1 cellular context compared by ENCODE assay signal in the genomic region with DNA sequence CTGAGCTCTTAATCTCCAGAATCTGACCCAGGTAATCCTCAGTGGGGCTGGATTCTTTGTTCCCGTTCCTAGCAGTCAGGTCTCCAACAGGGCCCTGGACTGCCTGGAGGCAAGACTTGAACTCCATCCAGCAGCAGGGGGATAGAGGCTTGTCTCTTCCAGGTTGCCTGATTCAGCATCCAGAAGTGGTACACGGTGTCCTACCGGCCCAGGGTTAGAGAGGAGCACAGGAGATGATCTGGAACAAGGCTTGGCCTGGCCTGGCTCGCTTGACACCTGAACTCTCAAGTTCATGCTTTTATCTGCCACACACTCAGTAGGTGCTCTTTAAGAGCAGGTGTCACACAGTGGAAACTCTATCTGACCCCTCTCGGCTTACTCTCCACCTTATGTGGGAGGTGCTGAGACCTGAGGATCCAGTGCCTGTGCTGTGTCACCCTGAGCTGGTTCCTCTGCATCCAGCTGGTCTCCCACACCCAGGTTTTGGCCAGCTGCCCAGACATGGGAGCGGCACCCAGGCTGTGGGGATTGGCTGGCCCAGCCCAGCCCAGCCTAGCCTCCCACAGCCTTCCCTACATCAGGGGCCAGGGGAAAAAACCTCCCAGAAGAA.
TF ChIP-seq lines count a peak whose summit lies in the region.

A gene with protein sequence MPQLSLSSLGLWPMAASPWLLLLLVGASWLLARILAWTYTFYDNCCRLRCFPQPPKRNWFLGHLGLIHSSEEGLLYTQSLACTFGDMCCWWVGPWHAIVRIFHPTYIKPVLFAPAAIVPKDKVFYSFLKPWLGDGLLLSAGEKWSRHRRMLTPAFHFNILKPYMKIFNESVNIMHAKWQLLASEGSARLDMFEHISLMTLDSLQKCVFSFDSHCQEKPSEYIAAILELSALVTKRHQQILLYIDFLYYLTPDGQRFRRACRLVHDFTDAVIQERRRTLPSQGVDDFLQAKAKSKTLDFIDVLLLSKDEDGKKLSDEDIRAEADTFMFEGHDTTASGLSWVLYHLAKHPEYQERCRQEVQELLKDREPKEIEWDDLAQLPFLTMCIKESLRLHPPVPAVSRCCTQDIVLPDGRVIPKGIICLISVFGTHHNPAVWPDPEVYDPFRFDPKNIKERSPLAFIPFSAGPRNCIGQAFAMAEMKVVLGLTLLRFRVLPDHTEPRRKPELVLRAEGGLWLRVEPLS (plus strand): TSS at position 604 of the 610 bp plus-strand sequence. CDS start 519 bp downstream, outside the sequence.

TF ChIP-seq in K562, 482 proteins besides CTCF, POLR2A, EP300 and RAD21 (continued from another document):
- TF ChIP-seq, protein P1, sequence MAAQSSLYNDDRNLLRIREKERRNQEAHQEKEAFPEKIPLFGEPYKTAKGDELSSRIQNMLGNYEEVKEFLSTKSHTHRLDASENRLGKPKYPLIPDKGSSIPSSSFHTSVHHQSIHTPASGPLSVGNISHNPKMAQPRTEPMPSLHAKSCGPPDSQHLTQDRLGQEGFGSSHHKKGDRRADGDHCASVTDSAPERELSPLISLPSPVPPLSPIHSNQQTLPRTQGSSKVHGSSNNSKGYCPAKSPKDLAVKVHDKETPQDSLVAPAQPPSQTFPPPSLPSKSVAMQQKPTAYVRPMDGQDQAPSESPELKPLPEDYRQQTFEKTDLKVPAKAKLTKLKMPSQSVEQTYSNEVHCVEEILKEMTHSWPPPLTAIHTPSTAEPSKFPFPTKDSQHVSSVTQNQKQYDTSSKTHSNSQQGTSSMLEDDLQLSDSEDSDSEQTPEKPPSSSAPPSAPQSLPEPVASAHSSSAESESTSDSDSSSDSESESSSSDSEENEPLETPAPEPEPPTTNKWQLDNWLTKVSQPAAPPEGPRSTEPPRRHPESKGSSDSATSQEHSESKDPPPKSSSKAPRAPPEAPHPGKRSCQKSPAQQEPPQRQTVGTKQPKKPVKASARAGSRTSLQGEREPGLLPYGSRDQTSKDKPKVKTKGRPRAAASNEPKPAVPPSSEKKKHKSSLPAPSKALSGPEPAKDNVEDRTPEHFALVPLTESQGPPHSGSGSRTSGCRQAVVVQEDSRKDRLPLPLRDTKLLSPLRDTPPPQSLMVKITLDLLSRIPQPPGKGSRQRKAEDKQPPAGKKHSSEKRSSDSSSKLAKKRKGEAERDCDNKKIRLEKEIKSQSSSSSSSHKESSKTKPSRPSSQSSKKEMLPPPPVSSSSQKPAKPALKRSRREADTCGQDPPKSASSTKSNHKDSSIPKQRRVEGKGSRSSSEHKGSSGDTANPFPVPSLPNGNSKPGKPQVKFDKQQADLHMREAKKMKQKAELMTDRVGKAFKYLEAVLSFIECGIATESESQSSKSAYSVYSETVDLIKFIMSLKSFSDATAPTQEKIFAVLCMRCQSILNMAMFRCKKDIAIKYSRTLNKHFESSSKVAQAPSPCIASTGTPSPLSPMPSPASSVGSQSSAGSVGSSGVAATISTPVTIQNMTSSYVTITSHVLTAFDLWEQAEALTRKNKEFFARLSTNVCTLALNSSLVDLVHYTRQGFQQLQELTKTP (IDR thresholded peaks at IDR 0.05; ENCODE audit: low read depth in 1 of 2, partially characterized antibody in 2 of 2) = no peak
- TF ChIP-seq, protein P2, sequence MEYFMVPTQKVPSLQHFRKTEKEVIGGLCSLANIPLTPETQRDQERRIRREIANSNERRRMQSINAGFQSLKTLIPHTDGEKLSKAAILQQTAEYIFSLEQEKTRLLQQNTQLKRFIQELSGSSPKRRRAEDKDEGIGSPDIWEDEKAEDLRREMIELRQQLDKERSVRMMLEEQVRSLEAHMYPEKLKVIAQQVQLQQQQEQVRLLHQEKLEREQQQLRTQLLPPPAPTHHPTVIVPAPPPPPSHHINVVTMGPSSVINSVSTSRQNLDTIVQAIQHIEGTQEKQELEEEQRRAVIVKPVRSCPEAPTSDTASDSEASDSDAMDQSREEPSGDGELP (CRISPR knock-in tag; IDR thresholded peaks at IDR 0.05; ENCODE audit: borderline replicate concordance) = peak; percentile 98
- TF ChIP-seq NFYB (IDR thresholded peaks at IDR 0.05; ENCODE audit: extremely low read depth, insufficient read length) = peak; percentile 71
- TF ChIP-seq ZNF644 (tag; IDR thresholded peaks at IDR 0.05; ENCODE audit: low read depth) = no peak
- TF ChIP-seq MYNN (IDR thresholded peaks at IDR 0.05) = peak; percentile 86
- TF ChIP-seq MYNN (CRISPR knock-in tag; IDR thresholded peaks at IDR 0.05) = no peak
- no peak for TF ChIP-seq SNIP1 (IDR thresholded peaks at IDR 0.05; ENCODE audit: low read depth)
- no peak for TF ChIP-seq JUNB (CRISPR knock-in tag; conservative IDR thresholded peaks at IDR 0.05)
- TF ChIP-seq SMARCE1 (IDR thresholded peaks at IDR 0.05) = peak; percentile 45; the same call in 1 of the 2 replicates
- peak; percentile 70 for TF ChIP-seq TAF9B (IDR thresholded peaks at IDR 0.05; ENCODE audit: partially characterized antibody)
- TF ChIP-seq HNRNPL (IDR thresholded peaks at IDR 0.05; ENCODE audit: low read depth, low read length) = no peak
- no peak for TF ChIP-seq E2F1 (CRISPR knock-in tag; IDR thresholded peaks at IDR 0.05)
- TF ChIP-seq DACH1 (IDR thresholded peaks at IDR 0.05; ENCODE audit: partially characterized antibody) = peak; percentile 53
- no peak for TF ChIP-seq GMEB1 (CRISPR knock-in tag; IDR thresholded peaks at IDR 0.05)
- TF ChIP-seq NFE2 (IDR thresholded peaks at IDR 0.05; ENCODE audit: low read depth) = peak; percentile 91
- peak; percentile 63 for TF ChIP-seq DPF2 (IDR thresholded peaks at IDR 0.05)
- no peak for TF ChIP-seq E2F5 (CRISPR knock-in tag; IDR thresholded peaks at IDR 0.05)
- TF ChIP-seq SMAD2 (IDR thresholded peaks at IDR 0.05; ENCODE audit: low read depth, low read length) = no peak
- TF ChIP-seq ARID1B (IDR thresholded peaks at IDR 0.05) = peak; percentile 68
- no peak for TF ChIP-seq ZNF79 (CRISPR knock-in tag; IDR thresholded peaks at IDR 0.05; ENCODE audit: low read depth)
- TF ChIP-seq MAFG (tag; conservative IDR thresholded peaks at IDR 0.05) = peak; percentile 72
- no peak for TF ChIP-seq CREBBP (IDR thresholded peaks at IDR 0.05; ENCODE audit: low read depth, low read length)
- no peak for TF ChIP-seq PTRF (tag; IDR thresholded peaks at IDR 0.05)
- TF ChIP-seq POLR2AphosphoS5 (IDR thresholded peaks at IDR 0.05; ENCODE audit: control insufficient read depth, insufficient read depth, low read depth, low read length) = no peak
- no peak for TF ChIP-seq RREB1 (CRISPR knock-in tag; IDR thresholded peaks at IDR 0.05)
- 0 out of 2 replicates have a peak, but pooled peaks have one; percentile 23 for TF ChIP-seq ZNF766 (CRISPR knock-in tag; conservative IDR thresholded peaks at IDR 0.05)
- TF ChIP-seq TCF3 (CRISPR knock-in tag; IDR thresholded peaks at IDR 0.05) = peak; percentile 31; the same call in 1 of the 2 replicates
